ENCODE assay signal across 16 cellular contexts in the genomic region with DNA sequence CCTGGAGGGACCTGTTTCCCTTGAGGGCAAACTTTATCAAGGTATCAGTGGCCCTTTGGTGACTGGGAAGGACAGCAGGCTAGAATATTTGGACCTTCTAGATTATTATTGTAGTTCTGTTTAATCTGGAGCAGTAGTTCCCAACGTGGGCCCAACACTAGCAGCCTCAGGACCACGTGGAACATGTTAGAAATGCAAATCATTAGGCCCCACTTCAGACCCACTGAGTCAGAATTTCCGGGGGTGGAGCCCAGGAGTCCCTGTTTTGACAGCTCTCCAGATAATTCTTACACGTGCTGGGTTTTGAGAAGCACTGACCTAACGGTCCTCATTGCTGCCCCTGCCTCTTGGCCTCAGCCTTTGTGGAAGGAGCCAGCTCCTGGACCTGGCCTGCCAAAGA.
"Had no signal": no experiment of that assay in that cellular context is flagged by ENCODE, and none has a peak within 500 bp of the region (broad histone marks: within the 10 kb centered on the region; RNA-seq: fewer than 3 reads in every experiment).

No MANE protein-coding gene starts in this region.

- H3K27me3 Mint-ChIP-seq: naive thymus-derived CD4-positive, alpha-beta T cell; stimulated activated naive CD8-positive, alpha-beta T cell treated with anti-CD3 and anti-CD28 coated beads, Interleukin-15, Interleukin-2, amounts not matched to agents 100 ng/mL and 50 ng/mL, for 24 hours had no signal

- H3K4me1 ChIP-seq: gastrocnemius medialis, parathyroid adenoma, testis, upper lobe of right lung had no signal

- H3K27me3 ChIP-seq: body of pancreas, gastrocnemius medialis, heart right ventricle, testis, upper lobe of right lung had no signal

- H3K36me3 ChIP-seq: gastrocnemius medialis had no signal

- H3K4me3 Mint-ChIP-seq: naive thymus-derived CD4-positive, alpha-beta T cell; stimulated activated naive CD8-positive, alpha-beta T cell treated with anti-CD3 and anti-CD28 coated beads, Interleukin-15, Interleukin-2, amounts not matched to agents 100 ng/mL and 50 ng/mL, for 24 hours; T-helper 1 cell treated with Interleukin-12 subunit alpha and Interleukin-12 subunit beta and Interleukin-4 antibody, amounts not matched to agents 30 μg/mL and 1 μg/mL, for 36 hours had no signal

- DNase-seq: activated gamma-delta T cell; body of pancreas; central memory CD4-positive, alpha-beta T cell; cortex of kidney; effector CD8-positive, alpha-beta T cell; gastrocnemius medialis; heart right ventricle; naive thymus-derived CD4-positive, alpha-beta T cell; retina; SHP77; testis; upper lobe of right lung had no signal

- H3K9me3 Mint-ChIP-seq: stimulated activated naive CD8-positive, alpha-beta T cell treated with anti-CD3 and anti-CD28 coated beads, Interleukin-15, Interleukin-2, amounts not matched to agents 100 ng/mL and 50 ng/mL, for 24 hours; T-helper 1 cell treated with Interleukin-12 subunit alpha and Interleukin-12 subunit beta and Interleukin-4 antibody, amounts not matched to agents 30 μg/mL and 1 μg/mL, for 36 hours had no signal

- H3K4me3 ChIP-seq: body of pancreas, gastrocnemius medialis, heart right ventricle, testis, upper lobe of right lung had no signal

- H3K9me3 ChIP-seq: body of pancreas, gastrocnemius medialis, heart right ventricle, testis, upper lobe of right lung had no signal

- ATAC-seq: body of pancreas; gastrocnemius medialis; heart right ventricle; naive thymus-derived CD4-positive, alpha-beta T cell; SK-N-SH treated with all-trans-retinoic acid at 6 μM for 48 hours; upper lobe of right lung had no signal

- H3K9ac ChIP-seq: parathyroid adenoma had no signal

- H3K27ac Mint-ChIP-seq: naive thymus-derived CD4-positive, alpha-beta T cell; stimulated activated naive CD8-positive, alpha-beta T cell treated with anti-CD3 and anti-CD28 coated beads, Interleukin-15, Interleukin-2, amounts not matched to agents 100 ng/mL and 50 ng/mL, for 24 hours; T-helper 1 cell treated with Interleukin-12 subunit alpha and Interleukin-12 subunit beta and Interleukin-4 antibody, amounts not matched to agents 30 μg/mL and 1 μg/mL, for 36 hours had no signal

- H3K27ac ChIP-seq: body of pancreas, gastrocnemius medialis, heart right ventricle, parathyroid adenoma, testis, upper lobe of right lung had no signal

- H3K4me1 Mint-ChIP-seq: naive thymus-derived CD4-positive, alpha-beta T cell had no signal
